In genomic region chr16:3518983-3519343, GRCh38 we compare ENCODE assay signal across 24 cellular contexts. TPM values are rescaled to one million over a fixed set of nuclear protein-coding genes. Genes with fewer than 3 reads are reported as not detected.
DNase-seq lines count a peak whose midpoint lies in the region; ATAC-seq, FAIRE-seq and TF ChIP-seq lines count a peak whose summit lies in the region.
"Had no signal": no experiment of that assay in that cellular context is flagged by ENCODE, and none has a peak within 500 bp of the region (broad histone marks: within the 10 kb centered on the region; RNA-seq: fewer than 3 reads in every experiment).

No MANE protein-coding gene starts in this region.

- H3K4me1 Mint-ChIP-seq in activated T-cell treated with anti-CD3 and anti-CD28 coated beads, Interleukin-2, amount 50 U/mL, for 24 hours (ENCODE audit: low read depth): peaks cover 8% of the 10 kb centered on the region
- peaks cover 3% of the 10 kb centered on the region for H3K4me1 Mint-ChIP-seq in stimulated activated effector memory CD8-positive, alpha-beta T cell treated with anti-CD3 and anti-CD28 coated beads, Interleukin-12 subunit alpha, Interleukin-12 subunit beta, amount 100 ng/mL, for 72 hours

- peaks cover 74% of the 10 kb centered on the region for H3K36me3 Mint-ChIP-seq in activated T-cell treated with anti-CD3 and anti-CD28 coated beads, Interleukin-2, amount 50 U/mL, for 24 hours (ENCODE audit: low read depth)
- H3K36me3 Mint-ChIP-seq in stimulated activated effector memory CD8-positive, alpha-beta T cell treated with anti-CD3 and anti-CD28 coated beads, Interleukin-12 subunit alpha, Interleukin-12 subunit beta, amount 100 ng/mL, for 72 hours: peaks cover 50% of the 10 kb centered on the region

- H3K4me1 ChIP-seq in hepatocyte (ENCODE audit: insufficient read depth): peaks cover 11% of the 10 kb centered on the region
- H3K4me1 ChIP-seq in pancreas: peaks cover 8 to 21% (median 19%) of the 10 kb centered on the region in 3 donors
- no peaks in the 10 kb centered on the region for H3K4me1 ChIP-seq in transverse colon
- H3K4me1 ChIP-seq: BE2C had no signal

- no peak overlapping the region for H3K4me3 Mint-ChIP-seq in activated T-cell treated with anti-CD3 and anti-CD28 coated beads, Interleukin-2, amount 50 U/mL, for 24 hours
- H3K4me3 Mint-ChIP-seq in stimulated activated effector memory CD8-positive, alpha-beta T cell treated with anti-CD3 and anti-CD28 coated beads, Interleukin-12 subunit alpha, Interleukin-12 subunit beta, amount 100 ng/mL, for 72 hours: no peak overlapping the region

- H3K4me3 ChIP-seq in hepatocyte (no peak overlapping the region), pancreas (no peak overlapping the region), transverse colon (no peak overlapping the region)
- H3K4me3 ChIP-seq: K562 had no signal

- H3K27me3 ChIP-seq in hepatocyte: no peaks in the 10 kb centered on the region
- H3K27me3 ChIP-seq in pancreas: no peaks in the 10 kb centered on the region
- H3K27me3 ChIP-seq in transverse colon: no peaks in the 10 kb centered on the region
- H3K27me3 ChIP-seq: BE2C had no signal

- H3K9me3 ChIP-seq in hepatocyte (ENCODE audit: low read depth): no peaks in the 10 kb centered on the region
- no peaks in the 10 kb centered on the region for H3K9me3 ChIP-seq in pancreas
- H3K9me3 ChIP-seq in transverse colon: no peaks in the 10 kb centered on the region
- H3K9me3 ChIP-seq: BE2C had no signal

- peak overlapping the region; percentile 90 for H3K27ac ChIP-seq in hepatocyte
- H3K27ac ChIP-seq in pancreas: peak overlapping the region; percentile 5 to 53 (median 49)
- H3K27ac ChIP-seq in transverse colon: no peak overlapping the region
- H3K27ac ChIP-seq: 22Rv1 had no signal

- TF ChIP-seq CTCF in hepatocyte (IDR thresholded peaks at IDR 0.05; ENCODE audit: poor library complexity) (no peak), pancreas (IDR thresholded peaks at IDR 0.05) (no peak), transverse colon (IDR thresholded peaks at IDR 0.05) (no peak)

- in situ Hi-C loops in transverse colon (cut with MboI; ENCODE audit: low pct_ligation_motif_present in 1 of 4, low pct_unique_long_range_greater_than_20kb in 1 of 4, low sequenced_read_pairs in 3 of 4): no loop called here

- no peaks in the 10 kb centered on the region for H3K9me3 Mint-ChIP-seq in activated T-cell treated with anti-CD3 and anti-CD28 coated beads, Interleukin-2, amount 50 U/mL, for 24 hours
- no peaks in the 10 kb centered on the region for H3K9me3 Mint-ChIP-seq in stimulated activated effector memory CD8-positive, alpha-beta T cell treated with anti-CD3 and anti-CD28 coated beads, Interleukin-12 subunit alpha, Interleukin-12 subunit beta, amount 100 ng/mL, for 72 hours

- no peak for TF ChIP-seq POLR2A in transverse colon (IDR thresholded peaks at IDR 0.05)

- 98% methylated on average over 8 of the region's 8 CpGs for WGBS in hepatocyte (ENCODE audit: low lambda C conversion rate, missing lambda C conversion rate)
- WGBS in pancreas, 2 donors: 83 to 84% methylated on average over 8 of the region's 8 CpGs
- WGBS in transverse colon (ENCODE audit: low coverage in 1 of 2), 2 donors: 93% methylated on average over 8 of the region's 8 CpGs; no CpG with 5 or more reads in 1 of the 2 donors

- ATAC-seq in pancreas: peak; percentile 13 to 45 (median 26)
- ATAC-seq in stimulated activated effector memory CD8-positive, alpha-beta T cell treated with anti-CD3 and anti-CD28 coated beads, Interleukin-12 subunit alpha, Interleukin-12 subunit beta, amount 100 ng/mL, for 72 hours: no peak
- ATAC-seq: HepG2, K562, SK-N-SH treated with all-trans-retinoic acid at 6 μM for 48 hours had no signal

- H3K27me3 Mint-ChIP-seq in activated T-cell treated with anti-CD3 and anti-CD28 coated beads, Interleukin-2, amount 50 U/mL, for 24 hours: no peaks in the 10 kb centered on the region

- FAIRE-seq in pancreas (lab: Jason Lieb, UNC): no peak
- FAIRE-seq: D721Med, HepG2, K562 had no signal

- H3K4me2 ChIP-seq in hepatocyte: no peak overlapping the region

- intact Hi-C loops in pancreas (cut with DNase I): no loop called here
- intact Hi-C loops in transverse colon (cut with DNase I; ENCODE audit: low total_unique reads): no loop called here

- TF ChIP-seq EP300 in transverse colon (IDR thresholded peaks at IDR 0.05; ENCODE audit: low read depth): no peak

- no peaks in the 10 kb centered on the region for H3K9me2 ChIP-seq in hepatocyte (replicated peaks; ENCODE audit: insufficient read depth)

- DNase-seq in activated T-cell treated with anti-CD3 and anti-CD28 coated beads, Interleukin-2, amount 50 U/mL, for 24 hours: no peak
- DNase-seq in activated T-cell treated with anti-CD3 and anti-CD28 coated beads for 4 hours (no peak), hepatocyte (ENCODE audit: low spot score) (no peak), pancreas (no peak), amygdala (lab: John Stamatoyannopoulos, UW) (no peak), NCI-H146 (lab: John Stamatoyannopoulos, UW) (no peak), transverse colon (no peak)
- no peak for DNase-seq in stimulated activated effector memory CD8-positive, alpha-beta T cell treated with anti-CD3 and anti-CD28 coated beads, Interleukin-12 subunit alpha, Interleukin-12 subunit beta, amount 100 ng/mL, for 72 hours (ENCODE audit: low spot score in 2 of 2)
- DNase-seq: BE2C, GOT3, HCEC 1CT, Kasumi-1, NCI-H1436 treated with DMSO at 0.1 percent for 48 hours, NCI-H1930, NCI-H446, NCI-H524 treated with DMSO at 0.1 percent for 48 hours, NCI-H774 had no signal

- H2AFZ ChIP-seq in hepatocyte: no peak overlapping the region

- H3K79me2 ChIP-seq in hepatocyte: no peaks in the 10 kb centered on the region

- H3K36me3 ChIP-seq in hepatocyte (replicated peaks; ENCODE audit: insufficient read depth, low read depth) (no peaks in the 10 kb centered on the region), pancreas (peaks cover 0 to 26% (median 1%) of the 10 kb centered on the region in 3 donors), transverse colon (peaks cover 0 to 19% (median 5%) of the 10 kb centered on the region in 4 donors)

- H3K27ac Mint-ChIP-seq in activated T-cell treated with anti-CD3 and anti-CD28 coated beads, Interleukin-2, amount 50 U/mL, for 24 hours: peak overlapping the region; percentile 17
- peak overlapping the region; percentile 16 for H3K27ac Mint-ChIP-seq in stimulated activated effector memory CD8-positive, alpha-beta T cell treated with anti-CD3 and anti-CD28 coated beads, Interleukin-12 subunit alpha, Interleukin-12 subunit beta, amount 100 ng/mL, for 72 hours

- no peaks in the 10 kb centered on the region for H4K20me1 ChIP-seq in hepatocyte (ENCODE audit: insufficient read depth, poor library complexity, severe bottlenecking)

RNA-seq across cellular contexts. Expression of gene CLUAP1, which starts 18.2 kb away (rescaled TPM):
- total RNA-seq in hepatocyte (14.7 and 18.5 TPM in 2 replicates), pancreas (10 to 100 TPM in 5 of 6 donors, 1 to 10 TPM in 1; 9.9 to 19.1 (median 11.0) TPM), transverse colon (10 to 100 TPM in 1 of 4 donors, 1 to 10 TPM in 3; 3.4 to 84.0 (median 8.4) TPM)
- polyA plus RNA-seq in hepatocyte (23.2 and 25.8 TPM in 2 replicates), pancreas (1 to 10 TPM; 6.8 to 6.9 TPM)

RNA-seq across cellular contexts. Expression of gene C16orf90, which starts 23.7 kb away (rescaled TPM):
- total RNA-seq in hepatocyte: not detected in 2 replicates
- polyA plus RNA-seq in hepatocyte: not detected in 2 replicates
- total RNA-seq in pancreas: not detected
- polyA plus RNA-seq in pancreas: not detected
- total RNA-seq in transverse colon: not detected
- total RNA-seq: HepG2, HT1080, K562, M059J had no signal
- polyA plus RNA-seq: HepG2, K562 had no signal

RNA-seq across cellular contexts. Expression of gene NLRC3, which starts 58.2 kb away (rescaled TPM):
- 0.10 TPM in 1 of 2 replicates, not detected in the other for total RNA-seq in hepatocyte
- 0.15 and 0.17 TPM in 2 replicates for polyA plus RNA-seq in hepatocyte
- total RNA-seq in pancreas: under 1 TPM; 0.12 to 0.87 (median 0.51) TPM
- under 1 TPM; 0.34 to 0.40 TPM for polyA plus RNA-seq in pancreas
- 10 to 100 TPM in 1 of 4 donors, 1 to 10 TPM in 3; 2.3 to 12.3 (median 5.1) TPM for total RNA-seq in transverse colon
- total RNA-seq: HepG2, M059J had no signal
- polyA plus RNA-seq: HepG2 had no signal

Comparison
In these comparisons a context has a peak if more than half of its experiments do, and no peak if none do; other contexts are left out.
1. H3K27ac ChIP-seq: peak in hepatocyte (single experiment) and pancreas (4 of 4); none in transverse colon (0 of 4).